ENCODE assay signal across 1 cellular context in the genomic region with DNA sequence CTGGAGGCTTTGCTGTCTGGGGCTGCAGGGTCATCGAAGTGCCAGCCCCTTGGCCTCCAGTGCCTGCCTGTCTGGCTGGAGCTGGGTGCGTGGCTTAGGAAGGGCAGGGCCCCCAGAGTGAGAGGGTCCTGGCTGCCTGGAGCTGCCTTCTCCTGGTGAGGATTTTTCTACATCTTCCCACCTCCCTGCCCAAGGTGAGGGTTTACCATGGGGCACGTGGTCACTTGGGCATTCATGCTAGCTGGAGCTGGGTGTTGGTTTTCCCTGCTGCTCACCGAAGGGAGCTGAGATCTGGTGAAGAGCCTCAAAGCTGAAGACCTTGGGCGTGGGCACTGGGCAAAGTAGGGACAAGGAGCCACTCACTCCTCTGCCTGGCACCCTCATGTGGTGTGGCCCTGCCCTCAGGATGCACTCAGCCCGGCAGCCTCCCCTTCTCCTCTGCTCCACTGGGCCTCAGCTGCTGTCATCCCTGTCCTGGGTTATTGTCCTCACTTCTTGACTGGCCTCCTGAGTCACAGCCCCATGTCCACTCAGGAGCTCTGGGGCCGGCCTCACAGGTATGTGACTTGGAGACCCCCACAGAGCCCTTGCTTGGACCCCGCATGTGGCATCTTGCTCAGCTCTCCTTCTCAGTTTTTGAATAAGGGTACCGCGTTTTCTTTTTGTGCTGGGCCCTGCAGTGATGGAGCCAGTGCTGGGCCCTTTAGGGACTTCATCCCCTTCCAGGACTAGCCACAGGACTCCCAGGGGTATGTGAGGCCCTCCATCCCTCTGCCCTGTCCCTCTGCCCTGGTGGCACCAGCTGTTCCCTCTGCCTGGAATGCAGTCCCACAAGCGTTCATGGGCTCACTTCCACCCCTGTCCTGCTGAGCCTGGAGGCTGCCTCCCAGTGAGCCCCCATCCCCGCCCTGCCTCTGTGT.
TF ChIP-seq lines count a peak whose summit lies in the region.

No MANE protein-coding gene starts in this region.

TF ChIP-seq in A549, 52 proteins besides CTCF, POLR2A, EP300 and RAD21 (continued from another document):
- TF ChIP-seq, protein P1, sequence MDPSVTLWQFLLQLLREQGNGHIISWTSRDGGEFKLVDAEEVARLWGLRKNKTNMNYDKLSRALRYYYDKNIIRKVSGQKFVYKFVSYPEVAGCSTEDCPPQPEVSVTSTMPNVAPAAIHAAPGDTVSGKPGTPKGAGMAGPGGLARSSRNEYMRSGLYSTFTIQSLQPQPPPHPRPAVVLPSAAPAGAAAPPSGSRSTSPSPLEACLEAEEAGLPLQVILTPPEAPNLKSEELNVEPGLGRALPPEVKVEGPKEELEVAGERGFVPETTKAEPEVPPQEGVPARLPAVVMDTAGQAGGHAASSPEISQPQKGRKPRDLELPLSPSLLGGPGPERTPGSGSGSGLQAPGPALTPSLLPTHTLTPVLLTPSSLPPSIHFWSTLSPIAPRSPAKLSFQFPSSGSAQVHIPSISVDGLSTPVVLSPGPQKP (IDR thresholded peaks at IDR 0.05; ENCODE audit: low read depth, low read length): no peak
- TF ChIP-seq MAFK (IDR thresholded peaks at IDR 0.05; ENCODE audit: partially characterized antibody): no peak
- TF ChIP-seq, protein P2, sequence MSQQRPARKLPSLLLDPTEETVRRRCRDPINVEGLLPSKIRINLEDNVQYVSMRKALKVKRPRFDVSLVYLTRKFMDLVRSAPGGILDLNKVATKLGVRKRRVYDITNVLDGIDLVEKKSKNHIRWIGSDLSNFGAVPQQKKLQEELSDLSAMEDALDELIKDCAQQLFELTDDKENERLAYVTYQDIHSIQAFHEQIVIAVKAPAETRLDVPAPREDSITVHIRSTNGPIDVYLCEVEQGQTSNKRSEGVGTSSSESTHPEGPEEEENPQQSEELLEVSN (IDR thresholded peaks at IDR 0.05; ENCODE audit: borderline replicate concordance, low read depth): no peak
- no peak for TF ChIP-seq POLR2AphosphoS2 (conservative IDR thresholded peaks at IDR 0.05; ENCODE audit: low read length)
- TF ChIP-seq, protein P3, sequence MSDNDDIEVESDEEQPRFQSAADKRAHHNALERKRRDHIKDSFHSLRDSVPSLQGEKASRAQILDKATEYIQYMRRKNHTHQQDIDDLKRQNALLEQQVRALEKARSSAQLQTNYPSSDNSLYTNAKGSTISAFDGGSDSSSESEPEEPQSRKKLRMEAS (IDR thresholded peaks at IDR 0.05): no peak
- TF ChIP-seq, protein P4, sequence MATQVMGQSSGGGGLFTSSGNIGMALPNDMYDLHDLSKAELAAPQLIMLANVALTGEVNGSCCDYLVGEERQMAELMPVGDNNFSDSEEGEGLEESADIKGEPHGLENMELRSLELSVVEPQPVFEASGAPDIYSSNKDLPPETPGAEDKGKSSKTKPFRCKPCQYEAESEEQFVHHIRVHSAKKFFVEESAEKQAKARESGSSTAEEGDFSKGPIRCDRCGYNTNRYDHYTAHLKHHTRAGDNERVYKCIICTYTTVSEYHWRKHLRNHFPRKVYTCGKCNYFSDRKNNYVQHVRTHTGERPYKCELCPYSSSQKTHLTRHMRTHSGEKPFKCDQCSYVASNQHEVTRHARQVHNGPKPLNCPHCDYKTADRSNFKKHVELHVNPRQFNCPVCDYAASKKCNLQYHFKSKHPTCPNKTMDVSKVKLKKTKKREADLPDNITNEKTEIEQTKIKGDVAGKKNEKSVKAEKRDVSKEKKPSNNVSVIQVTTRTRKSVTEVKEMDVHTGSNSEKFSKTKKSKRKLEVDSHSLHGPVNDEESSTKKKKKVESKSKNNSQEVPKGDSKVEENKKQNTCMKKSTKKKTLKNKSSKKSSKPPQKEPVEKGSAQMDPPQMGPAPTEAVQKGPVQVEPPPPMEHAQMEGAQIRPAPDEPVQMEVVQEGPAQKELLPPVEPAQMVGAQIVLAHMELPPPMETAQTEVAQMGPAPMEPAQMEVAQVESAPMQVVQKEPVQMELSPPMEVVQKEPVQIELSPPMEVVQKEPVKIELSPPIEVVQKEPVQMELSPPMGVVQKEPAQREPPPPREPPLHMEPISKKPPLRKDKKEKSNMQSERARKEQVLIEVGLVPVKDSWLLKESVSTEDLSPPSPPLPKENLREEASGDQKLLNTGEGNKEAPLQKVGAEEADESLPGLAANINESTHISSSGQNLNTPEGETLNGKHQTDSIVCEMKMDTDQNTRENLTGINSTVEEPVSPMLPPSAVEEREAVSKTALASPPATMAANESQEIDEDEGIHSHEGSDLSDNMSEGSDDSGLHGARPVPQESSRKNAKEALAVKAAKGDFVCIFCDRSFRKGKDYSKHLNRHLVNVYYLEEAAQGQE (IDR thresholded peaks at IDR 0.05): no peak
- TF ChIP-seq NR3C1 (IDR thresholded peaks at IDR 0.05): no peak
